In the genomic region with DNA sequence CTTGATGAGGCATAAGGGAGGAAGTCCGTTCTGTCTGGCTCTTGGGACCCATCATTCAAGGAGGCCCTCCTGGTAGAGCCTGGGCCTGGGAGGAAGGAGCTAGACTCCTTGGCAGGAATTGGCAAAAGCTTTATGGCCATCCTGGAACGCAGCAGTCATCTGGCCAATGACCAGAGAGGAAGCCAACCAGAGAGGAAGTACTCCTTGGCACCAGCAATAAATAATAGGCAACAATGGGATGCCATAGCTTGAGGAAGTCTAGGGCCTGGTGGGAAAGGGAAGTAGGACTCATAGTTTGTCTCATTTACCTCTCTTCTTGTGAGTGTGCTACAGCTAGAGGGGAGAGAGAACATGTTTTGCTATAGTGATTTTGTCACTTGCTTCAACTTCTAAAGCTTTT, we compare ENCODE assay signal across 13 cellular contexts. TPM values are rescaled to one million over a fixed set of nuclear protein-coding genes. Genes with fewer than 3 reads are reported as not detected.
DNase-seq lines count a peak whose midpoint lies in the region; ATAC-seq and TF ChIP-seq lines count a peak whose summit lies in the region.
"Had no signal": no experiment of that assay in that cellular context is flagged by ENCODE, and none has a peak within 500 bp of the region (broad histone marks: within the 10 kb centered on the region; RNA-seq: fewer than 3 reads in every experiment).

No MANE protein-coding gene starts in this region.

- peaks cover 0 to 49% (median 4%) of the 10 kb centered on the region in 4 donors for H3K36me3 ChIP-seq in upper lobe of left lung

- DNase-seq in activated naive CD4-positive, alpha-beta T cell (lab: John Stamatoyannopoulos, UW), result no peak
- DNase-seq in T-cell, result no peak
- no peak for DNase-seq in upper lobe of left lung
- DNase-seq in posterior vena cava (ENCODE audit: low spot score), result no peak
- DNase-seq in foreskin melanocyte, result no peak
- DNase-seq: GOT3, Karpas-422 had no signal

- H3K9me3 ChIP-seq in upper lobe of left lung, result peaks cover 0 to 7% (median 0%) of the 10 kb centered on the region in 4 donors

- no peak overlapping the region for H3K4me3 Mint-ChIP-seq in activated naive CD4-positive, alpha-beta T cell treated with anti-CD3 and anti-CD28 coated beads, Interleukin-2, amount 50 U/mL, for 24 hours
- H3K4me3 Mint-ChIP-seq in T-cell, result peak overlapping the region in 1 of 3 donors; percentile 41

- CTCF ChIA-PET in T-cell (lab: Charles Lee), result interaction anchor here (0.5 to 1.4 kb wide), 4 partner anchors 8 to 142 kb away, joined by 3 to 6 read pairs (median 4); no protein-coding TSS in a partner anchor

- no peak for ATAC-seq in T-cell (replicated peaks in 1 of 4)
- peak; percentile 53 for ATAC-seq in esophagus mucosa
- peak; percentile 25 to 54 for ATAC-seq in upper lobe of left lung (ENCODE audit: low FRiP score in 2 of 2)
- no peak for ATAC-seq in GM21737 (IDR thresholded peaks at IDR 0.05; ENCODE audit: unreplicated experiment)
- ATAC-seq: Panc1 had no signal

- peaks cover 18% of the 10 kb centered on the region for H3K36me3 Mint-ChIP-seq in activated naive CD4-positive, alpha-beta T cell treated with anti-CD3 and anti-CD28 coated beads, Interleukin-2, amount 50 U/mL, for 24 hours
- peaks cover 52% of the 10 kb centered on the region for H3K36me3 Mint-ChIP-seq in T-cell

- no peak overlapping the region for H3K4me3 ChIP-seq in upper lobe of left lung
- H3K4me3 ChIP-seq: lung had no signal

- intact Hi-C loops in posterior vena cava (cut with DNase I), result loop anchor here in 1 of 2 donors (10.0 kb wide), 1 partner anchor 46 kb away; no protein-coding TSS in a partner anchor

- peak overlapping the region in 1 of 4 donors; percentile 40 for H3K27ac ChIP-seq in upper lobe of left lung
- H3K27ac ChIP-seq: VCaP had no signal

- no peaks in the 10 kb centered on the region for H3K27me3 Mint-ChIP-seq in activated naive CD4-positive, alpha-beta T cell treated with anti-CD3 and anti-CD28 coated beads, Interleukin-2, amount 50 U/mL, for 24 hours
- H3K27me3 Mint-ChIP-seq in T-cell, result no peaks in the 10 kb centered on the region

- no peak for TF ChIP-seq CTCF in upper lobe of left lung (IDR thresholded peaks at IDR 0.05)

- POLR2A ChIA-PET in T-cell (lab: Charles Lee), result interaction anchor here (0.5 to 0.6 kb wide), 3 partner anchors 47 to 198 kb away, joined by 3 to 4 read pairs (median 3); no protein-coding TSS in a partner anchor

- no peaks in the 10 kb centered on the region for H3K27me3 ChIP-seq in upper lobe of left lung

- no peak for TF ChIP-seq EP300 in upper lobe of left lung (IDR thresholded peaks at IDR 0.05)

- no peaks in the 10 kb centered on the region for H3K9me3 Mint-ChIP-seq in activated naive CD4-positive, alpha-beta T cell treated with anti-CD3 and anti-CD28 coated beads, Interleukin-2, amount 50 U/mL, for 24 hours
- H3K9me3 Mint-ChIP-seq in T-cell, result no peaks in the 10 kb centered on the region

- WGBS in upper lobe of left lung, 2 donors, result 69% methylated on average over 2 of the region's 2 CpGs; no CpG with 5 or more reads in 1 of the 2 donors

- peaks cover 87% of the 10 kb centered on the region for H3K4me1 Mint-ChIP-seq in activated naive CD4-positive, alpha-beta T cell treated with anti-CD3 and anti-CD28 coated beads, Interleukin-2, amount 50 U/mL, for 24 hours
- peaks cover 93 to 94% (median 93%) of the 10 kb centered on the region in 3 donors for H3K4me1 Mint-ChIP-seq in T-cell

- H3K4me1 ChIP-seq in upper lobe of left lung, result peaks cover 5 to 42% (median 16%) of the 10 kb centered on the region in 4 donors

- TF ChIP-seq POLR2A in upper lobe of left lung (IDR thresholded peaks at IDR 0.05), result no peak

- peak overlapping the region; percentile 63 for H3K27ac Mint-ChIP-seq in activated naive CD4-positive, alpha-beta T cell treated with anti-CD3 and anti-CD28 coated beads, Interleukin-2, amount 50 U/mL, for 24 hours
- peak overlapping the region; percentile 76 to 89 for H3K27ac Mint-ChIP-seq in T-cell

RNA-seq across cellular contexts. Expression of a gene that starts 53.1 kb away (rescaled TPM):
- total RNA-seq in T-cell (100 to 1,000 TPM; 324 to 383 (median 348) TPM), esophagus mucosa (139 TPM), upper lobe of left lung (100 to 1,000 TPM; 160 to 508 (median 380) TPM), posterior vena cava (100 to 1,000 TPM; 342 to 478 TPM)

Comparison
In these comparisons a context has a peak if more than half of its experiments do, and no peak if none do; other contexts are left out.
1. ATAC-seq: peak in esophagus mucosa (single experiment) and upper lobe of left lung (2 of 2); none in T-cell (0 of 4) and GM21737 (single experiment).